Comparison of ENCODE assay signal across 1 cellular context in the genomic region with DNA sequence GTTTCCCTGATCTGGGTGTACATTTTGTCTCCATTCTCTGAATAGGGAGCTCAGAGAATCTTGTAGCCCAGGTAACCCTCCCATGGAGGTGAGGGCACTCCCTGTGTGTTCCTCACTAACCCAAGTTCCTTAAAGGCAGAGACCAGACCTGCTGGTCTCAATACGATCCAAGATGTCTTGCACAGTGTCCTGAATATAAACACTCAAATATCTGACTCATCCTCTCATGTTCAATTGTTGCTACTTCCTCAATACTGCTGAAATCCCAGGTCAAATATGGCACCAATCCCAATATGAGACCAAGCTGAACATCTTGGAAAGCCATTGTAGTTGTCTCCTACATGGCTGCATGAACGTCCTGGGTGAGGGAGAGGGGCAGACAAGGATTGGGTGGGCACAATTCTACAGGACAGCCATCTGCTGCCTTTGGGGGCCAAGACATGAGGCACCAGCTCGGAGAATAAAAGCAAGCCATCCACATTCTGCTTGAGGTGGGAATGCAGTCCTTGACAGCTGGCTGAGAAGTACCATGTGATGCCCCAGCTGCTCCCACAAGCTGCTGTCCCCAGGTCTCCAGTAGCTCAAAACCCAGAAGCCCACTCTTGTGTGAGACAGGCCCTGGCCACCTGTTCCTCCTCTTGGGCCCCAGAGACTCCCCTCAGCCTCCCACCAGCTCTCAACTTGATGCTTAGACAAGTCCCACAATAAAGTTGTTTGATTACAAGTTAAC.
TF ChIP-seq lines count a peak whose summit lies in the region.

No MANE protein-coding gene starts in this region.

TF ChIP-seq in HEK293, 187 proteins besides CTCF, POLR2A, EP300 and RAD21 (continued from another document):
- TF ChIP-seq, protein P1, sequence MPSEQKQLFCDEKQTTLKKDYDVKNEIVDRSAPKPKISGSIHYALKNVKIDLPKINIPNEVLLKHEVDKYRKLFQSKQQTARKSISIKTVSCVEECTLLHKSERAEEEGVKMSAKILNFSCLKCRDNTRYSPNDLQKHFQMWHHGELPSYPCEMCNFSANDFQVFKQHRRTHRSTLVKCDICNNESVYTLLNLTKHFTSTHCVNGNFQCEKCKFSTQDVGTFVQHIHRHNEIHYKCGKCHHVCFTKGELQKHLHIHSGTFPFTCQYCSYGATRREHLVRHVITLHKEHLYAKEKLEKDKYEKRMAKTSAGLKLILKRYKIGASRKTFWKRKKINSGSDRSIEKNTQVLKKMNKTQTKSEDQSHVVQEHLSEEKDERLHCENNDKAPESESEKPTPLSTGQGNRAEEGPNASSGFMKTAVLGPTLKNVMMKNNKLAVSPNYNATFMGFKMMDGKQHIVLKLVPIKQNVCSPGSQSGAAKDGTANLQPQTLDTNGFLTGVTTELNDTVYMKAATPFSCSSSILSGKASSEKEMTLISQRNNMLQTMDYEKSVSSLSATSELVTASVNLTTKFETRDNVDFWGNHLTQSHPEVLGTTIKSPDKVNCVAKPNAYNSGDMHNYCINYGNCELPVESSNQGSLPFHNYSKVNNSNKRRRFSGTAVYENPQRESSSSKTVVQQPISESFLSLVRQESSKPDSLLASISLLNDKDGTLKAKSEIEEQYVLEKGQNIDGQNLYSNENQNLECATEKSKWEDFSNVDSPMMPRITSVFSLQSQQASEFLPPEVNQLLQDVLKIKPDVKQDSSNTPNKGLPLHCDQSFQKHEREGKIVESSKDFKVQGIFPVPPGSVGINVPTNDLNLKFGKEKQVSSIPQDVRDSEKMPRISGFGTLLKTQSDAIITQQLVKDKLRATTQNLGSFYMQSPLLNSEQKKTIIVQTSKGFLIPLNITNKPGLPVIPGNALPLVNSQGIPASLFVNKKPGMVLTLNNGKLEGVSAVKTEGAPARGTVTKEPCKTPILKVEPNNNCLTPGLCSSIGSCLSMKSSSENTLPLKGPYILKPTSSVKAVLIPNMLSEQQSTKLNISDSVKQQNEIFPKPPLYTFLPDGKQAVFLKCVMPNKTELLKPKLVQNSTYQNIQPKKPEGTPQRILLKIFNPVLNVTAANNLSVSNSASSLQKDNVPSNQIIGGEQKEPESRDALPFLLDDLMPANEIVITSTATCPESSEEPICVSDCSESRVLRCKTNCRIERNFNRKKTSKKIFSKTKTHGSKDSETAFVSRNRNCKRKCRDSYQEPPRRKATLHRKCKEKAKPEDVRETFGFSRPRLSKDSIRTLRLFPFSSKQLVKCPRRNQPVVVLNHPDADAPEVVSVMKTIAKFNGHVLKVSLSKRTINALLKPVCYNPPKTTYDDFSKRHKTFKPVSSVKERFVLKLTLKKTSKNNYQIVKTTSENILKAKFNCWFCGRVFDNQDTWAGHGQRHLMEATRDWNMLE (tag by site-specific recombination; conservative IDR thresholded peaks at IDR 0.05; ENCODE audit: low read depth) = no peak
- TF ChIP-seq ZNF112 (tag by site-specific recombination; IDR thresholded peaks at IDR 0.05) (no peak), ZFP41 (tag by site-specific recombination; IDR thresholded peaks at IDR 0.05; ENCODE audit: borderline replicate concordance) (no peak), ZNF335 (tag by site-specific recombination; conservative IDR thresholded peaks at IDR 0.05) (no peak)
- TF ChIP-seq, protein P2, sequence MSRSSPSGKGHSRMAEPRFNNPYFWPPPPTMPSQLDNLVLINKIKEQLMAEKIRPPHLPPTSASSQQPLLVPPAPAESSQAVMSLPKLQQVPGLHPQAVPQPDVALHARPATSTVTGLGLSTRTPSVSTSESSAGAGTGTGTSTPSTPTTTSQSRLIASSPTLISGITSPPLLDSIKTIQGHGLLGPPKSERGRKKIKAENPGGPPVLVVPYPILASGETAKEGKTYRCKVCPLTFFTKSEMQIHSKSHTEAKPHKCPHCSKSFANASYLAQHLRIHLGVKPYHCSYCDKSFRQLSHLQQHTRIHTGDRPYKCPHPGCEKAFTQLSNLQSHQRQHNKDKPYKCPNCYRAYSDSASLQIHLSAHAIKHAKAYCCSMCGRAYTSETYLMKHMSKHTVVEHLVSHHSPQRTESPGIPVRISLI (tag by site-specific recombination; IDR thresholded peaks at IDR 0.05) = no peak
